ENCODE assay signal across 1 cellular context in genomic region chr20:3820048-3820900, GRCh38.
TF ChIP-seq lines count a peak whose summit lies in the region.

AP5S1 (plus strand) TSS chr20:3820547; CDS start chr20:3822118, 1,571 bp downstream.

TF ChIP-seq in HEK293, 187 proteins besides CTCF, POLR2A, EP300 and RAD21 (continued from another document):
- TF ChIP-seq BCL6B (tag by site-specific recombination; IDR thresholded peaks at IDR 0.05) (no peak), OVOL3 (tag by site-specific recombination; IDR thresholded peaks at IDR 0.05) (peak; percentile 91; the same call in 1 of the 2 replicates), MZF1 (tag by site-specific recombination; IDR thresholded peaks at IDR 0.05; ENCODE audit: borderline replicate concordance) (no peak), KLF17 (tag by site-specific recombination; IDR thresholded peaks at IDR 0.05) (peak; percentile 76), ZFHX2 (tag by site-specific recombination; conservative IDR thresholded peaks at IDR 0.05) (peak; percentile 78), ZNF639 (tag by site-specific recombination; IDR thresholded peaks at IDR 0.05) (peak; percentile 85; the same call in 1 of the 2 replicates), ZNF311 (tag by site-specific recombination; IDR thresholded peaks at IDR 0.05; ENCODE audit: borderline replicate concordance) (no peak)
TF ChIP-seq in HEK293: peak in this region for 67.
